ENCODE assay signal across 23 cellular contexts in the genomic region with DNA sequence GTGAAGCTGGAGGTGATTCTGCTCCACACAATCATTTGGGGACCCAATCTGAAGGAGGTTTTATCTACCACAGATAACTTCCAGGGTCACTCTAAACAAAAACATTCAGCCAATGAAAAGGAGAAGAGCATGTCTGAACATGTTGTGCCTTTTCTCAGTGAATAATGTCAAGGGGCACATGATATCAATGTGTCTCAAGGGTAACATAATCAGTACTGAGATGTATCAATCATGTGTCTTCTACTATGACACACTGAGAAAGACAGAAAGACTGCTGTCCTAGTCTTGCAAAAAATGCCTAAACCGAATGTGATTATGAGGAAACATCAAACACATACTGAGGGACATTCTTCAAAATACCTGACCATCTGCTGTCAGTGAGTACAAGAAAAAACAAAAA. TPM values are rescaled to one million over a fixed set of nuclear protein-coding genes. Genes with fewer than 3 reads are reported as not detected.
DNase-seq lines count a peak whose midpoint lies in the region; ATAC-seq, FAIRE-seq and TF ChIP-seq lines count a peak whose summit lies in the region.
"Had no signal": no experiment of that assay in that cellular context is flagged by ENCODE, and none has a peak within 500 bp of the region (broad histone marks: within the 10 kb centered on the region; RNA-seq: fewer than 3 reads in every experiment).

No MANE protein-coding gene starts in this region.

- RAD21 ChIA-PET in HCT116 (lab: Charles Lee; ENCODE audit: low non-redundant PET in 1 of 2, low total read pairs in 2 of 2, uncharacterized antibody in 2 of 2, unreplicated experiment in 2 of 2), result no interaction called here

- no peaks in the 10 kb centered on the region for H3K27me3 ChIP-seq in HCT116 (ENCODE audit: insufficient read depth, low read length)
- H3K27me3 ChIP-seq in bronchial epithelial cell (ENCODE audit: control insufficient read depth, insufficient read depth, low read length), result no peaks in the 10 kb centered on the region
- H3K27me3 ChIP-seq in smooth muscle cell (ENCODE audit: low read depth), result no peaks in the 10 kb centered on the region
- H3K27me3 ChIP-seq: neutrophil, spleen had no signal

- POLR2A ChIA-PET in HCT116 (lab: Charles Lee), result no interaction called here

- TF ChIP-seq CTCF in HCT116 (IDR thresholded peaks at IDR 0.05 in 2 of 3, conservative IDR thresholded peaks at IDR 0.05 in 1 of 3; ENCODE audit: borderline replicate concordance in 1 of 3, insufficient read depth in 1 of 3, low read depth in 2 of 3, low read length in 2 of 3) (no peak), bronchial epithelial cell (IDR thresholded peaks at IDR 0.05; ENCODE audit: insufficient read depth, low read length, severe bottlenecking) (no peak), smooth muscle cell (IDR thresholded peaks at IDR 0.05; ENCODE audit: borderline replicate concordance, insufficient read depth, poor library complexity, severe bottlenecking) (no peak)

- ATAC-seq in HCT116 (no peak), HG03520 (IDR thresholded peaks at IDR 0.05; ENCODE audit: unreplicated experiment) (no peak)
- ATAC-seq: activated naive CD4-positive, alpha-beta T cell treated with anti-CD3 and anti-CD28 coated beads, Interleukin-2, amount 50 U/mL, for 72 hours; left ventricle myocardium superior had no signal

- H2AFZ ChIP-seq in HCT116 (ENCODE audit: low read depth, low read length, poor library complexity, severe bottlenecking) (peak overlapping the region; percentile 7), smooth muscle cell (ENCODE audit: low read depth) (peak overlapping the region; percentile 67)

- H3F3A ChIP-seq in smooth muscle cell (ENCODE audit: low read depth), result no peaks in the 10 kb centered on the region

- H3K9ac ChIP-seq in HCT116 (ENCODE audit: low read length), result no peak overlapping the region
- H3K9ac ChIP-seq in smooth muscle cell (ENCODE audit: low read depth), result peak overlapping the region; percentile 13
- H3K9ac ChIP-seq: KMS-11 had no signal

- no peaks in the 10 kb centered on the region for H3K9me2 ChIP-seq in HCT116 (ENCODE audit: insufficient read depth)

- 81% methylated on average over 1 of the region's 1 CpG for WGBS in smooth muscle cell (ENCODE audit: low lambda C conversion rate)

- H3K4me3 ChIP-seq in HCT116 (replicated peaks in 1 of 2; ENCODE audit: low read depth in 1 of 2, low read length in 2 of 2), result no peak overlapping the region
- H3K4me3 ChIP-seq in bronchial epithelial cell (ENCODE audit: low read depth, low read length), result no peak overlapping the region
- no peak overlapping the region for H3K4me3 ChIP-seq in smooth muscle cell
- H3K4me3 ChIP-seq: SK-N-MC, spleen had no signal

- no peaks in the 10 kb centered on the region for H3K9me3 ChIP-seq in HCT116 (ENCODE audit: control insufficient read depth in 1 of 2, insufficient read depth in 1 of 2, low read depth in 1 of 2, low read length in 2 of 2)
- H3K9me3 ChIP-seq in smooth muscle cell (replicated peaks; ENCODE audit: low read depth), result no peaks in the 10 kb centered on the region
- H3K9me3 ChIP-seq: neutrophil, spleen had no signal

- H4K20me1 ChIP-seq in HCT116 (ENCODE audit: insufficient read depth), result no peaks in the 10 kb centered on the region
- no peaks in the 10 kb centered on the region for H4K20me1 ChIP-seq in smooth muscle cell (ENCODE audit: low read depth)

- no peak for TF ChIP-seq POLR2A in HCT116 (IDR thresholded peaks at IDR 0.05; ENCODE audit: borderline replicate concordance, extremely low read depth, insufficient read depth, insufficient read length)

- no peaks in the 10 kb centered on the region for H3K4me1 ChIP-seq in HCT116 (ENCODE audit: control insufficient read depth in 1 of 2, insufficient read depth in 2 of 2, low read length in 2 of 2)
- no peaks in the 10 kb centered on the region for H3K4me1 ChIP-seq in smooth muscle cell (ENCODE audit: low read depth)

- no peak for TF ChIP-seq RAD21 in HCT116 (IDR thresholded peaks at IDR 0.05; ENCODE audit: low read depth)

- H3K27ac ChIP-seq in HCT116 (ENCODE audit: low read depth, low read length) (no peak overlapping the region), smooth muscle cell (ENCODE audit: low read depth) (peak overlapping the region; percentile 65)
- H3K27ac ChIP-seq: KMS-11, SK-N-MC, VCaP had no signal

- FAIRE-seq in GM18507 (lab: Jason Lieb, UNC), result peak; percentile 60
- FAIRE-seq in bronchial epithelial cell (lab: Jason Lieb, UNC), result no peak
- FAIRE-seq: frontal cortex, RCC 7860 had no signal

- no TSS peak for BruUV-seq in HCT116 (replicated peaks; lab: Mats Ljungman, UMichigan)

- H3K79me2 ChIP-seq in HCT116 (ENCODE audit: insufficient read depth, low read length) (no peaks in the 10 kb centered on the region), smooth muscle cell (ENCODE audit: low read depth) (no peaks in the 10 kb centered on the region)

- intact Hi-C loops in HCT116 (cut with micrococcal nuclease), result no loop called here

- H3K36me3 ChIP-seq in HCT116 (ENCODE audit: control insufficient read depth in 1 of 2, insufficient read depth in 2 of 2, low read length in 2 of 2) (no peaks in the 10 kb centered on the region), bronchial epithelial cell (ENCODE audit: control insufficient read depth, insufficient read depth, low read length) (no peaks in the 10 kb centered on the region), smooth muscle cell (ENCODE audit: low read depth) (no peaks in the 10 kb centered on the region)
- H3K36me3 ChIP-seq: neutrophil, spleen had no signal

- DNase-seq in GM18507 (ENCODE audit: extremely low spot score, insufficient read length, low read depth) (no peak), HCT116 (ENCODE audit: low read depth, low spot score) (no peak), bronchial epithelial cell (ENCODE audit: low read depth) (peak; percentile 16), smooth muscle cell (lab: John Stamatoyannopoulos, UW; ENCODE audit: unreplicated experiment) (no peak), AG08395 (ENCODE audit: low spot score) (no peak), DMS153 (lab: John Stamatoyannopoulos, UW) (no peak)
- DNase-seq: activated CD4-positive, alpha-beta T cell treated with anti-CD3 and anti-CD28 coated beads, Interleukin-2, amount 50 U/mL, for 1 hour; erythroblast; hippocampal formation; left ventricle myocardium superior; NCI-H1092 treated with DMSO at 0.1 percent for 48 hours; NCI-H526; spleen; stimulated activated CD4-positive, alpha-beta T cell treated with anti-CD3 and anti-CD28 coated beads, Interleukin-4, amount 100 ng/mL, for 1 hour; stimulated activated naive CD4-positive, alpha-beta T cell treated with Interleukin-2 at 50 U/mL for 16 hours had no signal

- no peak overlapping the region for H3K4me2 ChIP-seq in HCT116 (ENCODE audit: low read length)
- H3K4me2 ChIP-seq in smooth muscle cell, result no peak overlapping the region
- H3K4me2 ChIP-seq: KMS-11 had no signal

- CTCF ChIA-PET in HCT116 (lab: Charles Lee), result no interaction called here

TF ChIP-seq in HCT116, 20 proteins besides CTCF, POLR2A, EP300 and RAD21:
- TF ChIP-seq ZFX (IDR thresholded peaks at IDR 0.05) (no peak), EGR1 (IDR thresholded peaks at IDR 0.05; ENCODE audit: low read depth) (no peak), TCF7L2 (IDR thresholded peaks at IDR 0.05; ENCODE audit: borderline replicate concordance, extremely low read depth, insufficient read depth, insufficient read length) (no peak), SRF (IDR thresholded peaks at IDR 0.05; ENCODE audit: low read depth) (no peak), CBX3 (IDR thresholded peaks at IDR 0.05; ENCODE audit: low read depth) (no peak), YY1 (IDR thresholded peaks at IDR 0.05; ENCODE audit: extremely low read depth, insufficient replicate concordance, low read depth, low read length) (no peak), ELF1 (IDR thresholded peaks at IDR 0.05; ENCODE audit: borderline replicate concordance, low read depth) (no peak), EZH2phosphoT487 (IDR thresholded peaks at IDR 0.05; ENCODE audit: borderline replicate concordance) (no peak)
TF ChIP-seq in HCT116: peak in this region for 0.

RNA-seq across cellular contexts. Expression of a gene that starts 25.4 kb away (rescaled TPM):
- 23.9 TPM for total RNA-seq in HCT116 (2021; ENCODE audit: unreplicated experiment)
- 12.5 and 14.8 TPM in 2 replicates for polyA plus RNA-seq in HCT116 (2012)
- 22.6 and 32.3 TPM in 2 replicates for total RNA-seq in bronchial epithelial cell
- total RNA-seq in smooth muscle cell, result 59.6 and 69.5 TPM in 2 replicates
- 21.3 and 28.9 TPM in 2 replicates for polyA plus RNA-seq in smooth muscle cell
